ENCODE assay signal across 1 cellular context in the genomic region with DNA sequence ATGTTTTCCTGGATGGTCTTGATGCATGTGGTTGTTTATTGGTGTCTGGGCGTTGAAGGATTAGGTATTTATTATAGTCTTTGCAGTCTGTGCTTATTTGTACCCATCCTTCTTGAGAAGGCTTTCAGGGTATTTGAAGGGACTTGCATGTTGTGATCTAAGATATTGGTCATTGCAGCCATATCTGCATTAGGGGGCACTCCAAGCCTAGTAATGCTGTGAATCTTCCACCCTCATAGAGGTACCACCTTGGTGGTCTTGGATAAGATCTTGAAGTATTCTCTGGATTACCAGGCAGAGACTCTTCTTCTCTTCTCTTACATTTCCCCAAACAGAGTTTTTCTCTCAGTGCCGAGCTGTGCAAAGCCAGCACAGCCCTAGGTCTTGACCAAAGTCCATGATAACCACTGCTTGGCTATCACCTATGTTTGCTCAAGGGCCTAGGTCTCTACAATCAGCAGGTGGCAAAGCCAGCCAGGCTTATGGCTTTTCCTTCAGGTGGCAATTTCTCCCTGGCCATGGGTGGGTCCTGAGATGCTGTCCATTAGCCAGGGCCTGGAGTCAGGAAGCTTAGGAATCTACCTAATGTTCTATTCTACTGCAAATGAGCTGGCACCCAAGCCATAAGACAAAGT.
TF ChIP-seq lines count a peak whose summit lies in the region.

No MANE protein-coding gene starts in this region.

TF ChIP-seq in GM23338, 12 proteins besides CTCF, POLR2A, EP300 and RAD21 (continued from another document):
- TF ChIP-seq, protein P1, sequence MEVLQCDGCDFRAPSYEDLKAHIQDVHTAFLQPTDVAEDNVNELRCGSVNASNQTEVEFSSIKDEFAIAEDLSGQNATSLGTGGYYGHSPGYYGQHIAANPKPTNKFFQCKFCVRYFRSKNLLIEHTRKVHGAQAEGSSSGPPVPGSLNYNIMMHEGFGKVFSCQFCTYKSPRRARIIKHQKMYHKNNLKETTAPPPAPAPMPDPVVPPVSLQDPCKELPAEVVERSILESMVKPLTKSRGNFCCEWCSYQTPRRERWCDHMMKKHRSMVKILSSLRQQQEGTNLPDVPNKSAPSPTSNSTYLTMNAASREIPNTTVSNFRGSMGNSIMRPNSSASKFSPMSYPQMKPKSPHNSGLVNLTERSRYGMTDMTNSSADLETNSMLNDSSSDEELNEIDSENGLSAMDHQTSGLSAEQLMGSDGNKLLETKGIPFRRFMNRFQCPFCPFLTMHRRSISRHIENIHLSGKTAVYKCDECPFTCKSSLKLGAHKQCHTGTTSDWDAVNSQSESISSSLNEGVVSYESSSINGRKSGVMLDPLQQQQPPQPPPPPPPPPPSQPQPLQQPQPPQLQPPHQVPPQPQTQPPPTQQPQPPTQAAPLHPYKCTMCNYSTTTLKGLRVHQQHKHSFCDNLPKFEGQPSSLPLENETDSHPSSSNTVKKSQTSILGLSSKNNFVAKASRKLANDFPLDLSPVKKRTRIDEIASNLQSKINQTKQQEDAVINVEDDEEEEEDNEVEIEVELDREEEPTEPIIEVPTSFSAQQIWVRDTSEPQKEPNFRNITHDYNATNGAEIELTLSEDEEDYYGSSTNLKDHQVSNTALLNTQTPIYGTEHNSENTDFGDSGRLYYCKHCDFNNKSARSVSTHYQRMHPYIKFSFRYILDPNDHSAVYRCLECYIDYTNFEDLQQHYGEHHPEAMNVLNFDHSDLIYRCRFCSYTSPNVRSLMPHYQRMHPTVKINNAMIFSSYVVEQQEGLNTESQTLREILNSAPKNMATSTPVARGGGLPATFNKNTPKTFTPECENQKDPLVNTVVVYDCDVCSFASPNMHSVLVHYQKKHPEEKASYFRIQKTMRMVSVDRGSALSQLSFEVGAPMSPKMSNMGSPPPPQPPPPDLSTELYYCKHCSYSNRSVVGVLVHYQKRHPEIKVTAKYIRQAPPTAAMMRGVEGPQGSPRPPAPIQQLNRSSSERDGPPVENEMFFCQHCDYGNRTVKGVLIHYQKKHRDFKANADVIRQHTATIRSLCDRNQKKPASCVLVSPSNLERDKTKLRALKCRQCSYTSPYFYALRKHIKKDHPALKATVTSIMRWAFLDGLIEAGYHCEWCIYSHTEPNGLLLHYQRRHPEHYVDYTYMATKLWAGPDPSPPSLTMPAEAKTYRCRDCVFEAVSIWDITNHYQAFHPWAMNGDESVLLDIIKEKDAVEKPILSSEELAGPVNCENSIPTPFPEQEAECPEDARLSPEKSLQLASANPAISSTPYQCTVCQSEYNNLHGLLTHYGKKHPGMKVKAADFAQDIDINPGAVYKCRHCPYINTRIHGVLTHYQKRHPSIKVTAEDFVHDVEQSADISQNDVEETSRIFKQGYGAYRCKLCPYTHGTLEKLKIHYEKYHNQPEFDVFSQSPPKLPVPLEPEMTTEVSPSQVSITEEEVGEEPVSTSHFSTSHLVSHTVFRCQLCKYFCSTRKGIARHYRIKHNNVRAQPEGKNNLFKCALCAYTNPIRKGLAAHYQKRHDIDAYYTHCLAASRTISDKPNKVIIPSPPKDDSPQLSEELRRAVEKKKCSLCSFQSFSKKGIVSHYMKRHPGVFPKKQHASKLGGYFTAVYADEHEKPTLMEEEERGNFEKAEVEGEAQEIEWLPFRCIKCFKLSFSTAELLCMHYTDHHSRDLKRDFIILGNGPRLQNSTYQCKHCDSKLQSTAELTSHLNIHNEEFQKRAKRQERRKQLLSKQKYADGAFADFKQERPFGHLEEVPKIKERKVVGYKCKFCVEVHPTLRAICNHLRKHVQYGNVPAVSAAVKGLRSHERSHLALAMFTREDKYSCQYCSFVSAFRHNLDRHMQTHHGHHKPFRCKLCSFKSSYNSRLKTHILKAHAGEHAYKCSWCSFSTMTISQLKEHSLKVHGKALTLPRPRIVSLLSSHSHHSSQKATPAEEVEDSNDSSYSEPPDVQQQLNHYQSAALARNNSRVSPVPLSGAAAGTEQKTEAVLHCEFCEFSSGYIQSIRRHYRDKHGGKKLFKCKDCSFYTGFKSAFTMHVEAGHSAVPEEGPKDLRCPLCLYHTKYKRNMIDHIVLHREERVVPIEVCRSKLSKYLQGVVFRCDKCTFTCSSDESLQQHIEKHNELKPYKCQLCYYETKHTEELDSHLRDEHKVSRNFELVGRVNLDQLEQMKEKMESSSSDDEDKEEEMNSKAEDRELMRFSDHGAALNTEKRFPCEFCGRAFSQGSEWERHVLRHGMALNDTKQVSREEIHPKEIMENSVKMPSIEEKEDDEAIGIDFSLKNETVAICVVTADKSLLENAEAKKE (CRISPR knock-in tag; IDR thresholded peaks at IDR 0.05), result no peak
- TF ChIP-seq ZNF331 (CRISPR knock-in tag; IDR thresholded peaks at IDR 0.05; ENCODE audit: low read depth), result no peak
- no peak for TF ChIP-seq NANOG (IDR thresholded peaks at IDR 0.05; ENCODE audit: borderline replicate concordance)
- TF ChIP-seq, protein P2, sequence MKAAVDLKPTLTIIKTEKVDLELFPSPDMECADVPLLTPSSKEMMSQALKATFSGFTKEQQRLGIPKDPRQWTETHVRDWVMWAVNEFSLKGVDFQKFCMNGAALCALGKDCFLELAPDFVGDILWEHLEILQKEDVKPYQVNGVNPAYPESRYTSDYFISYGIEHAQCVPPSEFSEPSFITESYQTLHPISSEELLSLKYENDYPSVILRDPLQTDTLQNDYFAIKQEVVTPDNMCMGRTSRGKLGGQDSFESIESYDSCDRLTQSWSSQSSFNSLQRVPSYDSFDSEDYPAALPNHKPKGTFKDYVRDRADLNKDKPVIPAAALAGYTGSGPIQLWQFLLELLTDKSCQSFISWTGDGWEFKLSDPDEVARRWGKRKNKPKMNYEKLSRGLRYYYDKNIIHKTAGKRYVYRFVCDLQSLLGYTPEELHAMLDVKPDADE (IDR thresholded peaks at IDR 0.05), result no peak
